In genomic region chr9:133122167-133122550, GRCh38 we compare ENCODE assay signal across 9 cellular contexts. TPM values are rescaled to one million over a fixed set of nuclear protein-coding genes. Genes with fewer than 3 reads are reported as not detected.
DNase-seq lines count a peak whose midpoint lies in the region; ATAC-seq and TF ChIP-seq lines count a peak whose summit lies in the region.
"Had no signal": no experiment of that assay in that cellular context is flagged by ENCODE, and none has a peak within 500 bp of the region (broad histone marks: within the 10 kb centered on the region; RNA-seq: fewer than 3 reads in every experiment).

No MANE protein-coding gene starts in this region.

- TF ChIP-seq POLR2A in vagina (IDR thresholded peaks at IDR 0.05): no peak

- in situ Hi-C loops in HAP-1 (cut with MboI; ENCODE audit: low sequenced_read_pairs): no loop called here

- H3K36me3 ChIP-seq in duodenal mucosa (ENCODE audit: control insufficient read depth in 1 of 2, insufficient read depth in 2 of 2, low read length in 2 of 2): no peaks in the 10 kb centered on the region
- no peaks in the 10 kb centered on the region for H3K36me3 ChIP-seq in vagina
- H3K36me3 ChIP-seq in HAP-1 (replicated peaks): no peaks in the 10 kb centered on the region; the same call in 1 of the 2 replicates

- peak overlapping the region; percentile 74 for H3K4me3 Mint-ChIP-seq in stimulated activated naive CD8-positive, alpha-beta T cell treated with anti-CD3 and anti-CD28 coated beads, Interleukin-15, Interleukin-2, amounts not matched to agents 100 ng/mL and 50 ng/mL, for 24 hours
- H3K4me3 Mint-ChIP-seq in neural crest cell: peak overlapping the region; percentile 79

- peaks cover 88% of the 10 kb centered on the region for H3K4me1 Mint-ChIP-seq in stimulated activated naive CD8-positive, alpha-beta T cell treated with anti-CD3 and anti-CD28 coated beads, Interleukin-15, Interleukin-2, amounts not matched to agents 100 ng/mL and 50 ng/mL, for 24 hours (ENCODE audit: low read depth)
- H3K4me1 Mint-ChIP-seq in neural crest cell: peaks cover 68% of the 10 kb centered on the region

- no peak for ATAC-seq in stimulated activated naive CD8-positive, alpha-beta T cell treated with anti-CD3 and anti-CD28 coated beads, Interleukin-15, Interleukin-2, amounts not matched to agents 100 U/mL and 50 U/mL, for 24 hours
- ATAC-seq in left colon: no peak

- H3K4me3 ChIP-seq in duodenal mucosa (ENCODE audit: low read depth in 1 of 2, low read length in 2 of 2): no peak overlapping the region
- no peak overlapping the region for H3K4me3 ChIP-seq in vagina
- no peak overlapping the region for H3K4me3 ChIP-seq in HAP-1

- no peaks in the 10 kb centered on the region for H3K27me3 ChIP-seq in duodenal mucosa (ENCODE audit: control insufficient read depth in 1 of 2, insufficient read depth in 2 of 2, low read length in 2 of 2)
- no peaks in the 10 kb centered on the region for H3K27me3 ChIP-seq in vagina
- no peaks in the 10 kb centered on the region for H3K27me3 ChIP-seq in HAP-1 (ENCODE audit: low read depth)

- H3K4me1 ChIP-seq in duodenal mucosa (ENCODE audit: control insufficient read depth in 1 of 2, insufficient read depth in 2 of 2, low read length in 2 of 2) (peaks cover 66 to 84% of the 10 kb centered on the region in 2 donors), vagina (peaks cover 82% of the 10 kb centered on the region), HAP-1 (no peaks in the 10 kb centered on the region)
- H3K4me1 ChIP-seq: foreskin keratinocyte had no signal

- no peaks in the 10 kb centered on the region for H3K9me3 ChIP-seq in duodenal mucosa (ENCODE audit: control insufficient read depth in 1 of 2, low read length in 2 of 2)
- no peaks in the 10 kb centered on the region for H3K9me3 ChIP-seq in vagina
- no peaks in the 10 kb centered on the region for H3K9me3 ChIP-seq in HAP-1

- H3K27ac ChIP-seq in duodenal mucosa (ENCODE audit: low read depth, low read length): no peak overlapping the region
- peak overlapping the region; percentile 95 for H3K27ac ChIP-seq in vagina
- H3K27ac ChIP-seq: foreskin keratinocyte had no signal

- no peaks in the 10 kb centered on the region for H3K27me3 Mint-ChIP-seq in stimulated activated naive CD8-positive, alpha-beta T cell treated with anti-CD3 and anti-CD28 coated beads, Interleukin-15, Interleukin-2, amounts not matched to agents 100 ng/mL and 50 ng/mL, for 24 hours
- H3K27me3 Mint-ChIP-seq in neural crest cell (ENCODE audit: low read depth): no peaks in the 10 kb centered on the region

- DNase-seq in stimulated activated naive CD8-positive, alpha-beta T cell treated with anti-CD3 and anti-CD28 coated beads, Interleukin-15, Interleukin-2, amounts not matched to agents 100 U/mL and 50 U/mL, for 24 hours: no peak
- DNase-seq in neural crest cell (ENCODE audit: low read depth, low spot score) (no peak), vagina (ENCODE audit: extremely low spot score in 2 of 2) (no peak), DMS79 treated with DMSO at 0.1 percent for 48 hours (lab: John Stamatoyannopoulos, UW) (no peak), HAP-1 (ENCODE audit: low spot score in 2 of 2) (no peak), left colon (no peak)

- intact Hi-C loops in vagina (cut with DNase I) (no loop called here), left colon (cut with DNase I, micrococcal nuclease) (no loop called here)

- H3K36me3 Mint-ChIP-seq in stimulated activated naive CD8-positive, alpha-beta T cell treated with anti-CD3 and anti-CD28 coated beads, Interleukin-15, Interleukin-2, amounts not matched to agents 100 ng/mL and 50 ng/mL, for 24 hours (ENCODE audit: low read depth): no peaks in the 10 kb centered on the region
- H3K36me3 Mint-ChIP-seq in neural crest cell (ENCODE audit: low read depth): no peaks in the 10 kb centered on the region

- H3K9ac ChIP-seq in duodenal mucosa (ENCODE audit: low read depth in 1 of 2, low read length in 2 of 2): peak overlapping the region; percentile 46 to 69

- peak overlapping the region; percentile 92 for H3K27ac Mint-ChIP-seq in stimulated activated naive CD8-positive, alpha-beta T cell treated with anti-CD3 and anti-CD28 coated beads, Interleukin-15, Interleukin-2, amounts not matched to agents 100 ng/mL and 50 ng/mL, for 24 hours
- H3K27ac Mint-ChIP-seq in neural crest cell (ENCODE audit: unreplicated experiment): no peak overlapping the region

- TF ChIP-seq CTCF in neural crest cell (conservative IDR thresholded peaks at IDR 0.05): no peak
- TF ChIP-seq CTCF in vagina (IDR thresholded peaks at IDR 0.05): no peak

- no peaks in the 10 kb centered on the region for H3K9me3 Mint-ChIP-seq in stimulated activated naive CD8-positive, alpha-beta T cell treated with anti-CD3 and anti-CD28 coated beads, Interleukin-15, Interleukin-2, amounts not matched to agents 100 ng/mL and 50 ng/mL, for 24 hours
- no peaks in the 10 kb centered on the region for H3K9me3 Mint-ChIP-seq in neural crest cell

RNA-seq across cellular contexts. Expression of gene RALGDS, which starts 1.1 kb away (rescaled TPM):
- total RNA-seq in neural crest cell (72.4 and 73.8 TPM in 2 replicates), vagina (85.0 TPM), left colon (10 to 100 TPM; 29.1 to 49.1 TPM)

RNA-seq across cellular contexts. Expression of gene GBGT1, which starts 41.6 kb away (rescaled TPM):
- total RNA-seq in neural crest cell (12.9 and 13.8 TPM in 2 replicates), vagina (27.0 TPM), left colon (1 to 10 TPM; 4.9 to 5.5 TPM)
